ENCODE assay signal across 16 cellular contexts in genomic region chr3:24305795-24306467, GRCh38.
DNase-seq lines count a peak whose midpoint lies in the region; ATAC-seq and TF ChIP-seq lines count a peak whose summit lies in the region.
"Had no signal": no experiment of that assay in that cellular context is flagged by ENCODE, and none has a peak within 500 bp of the region (broad histone marks: within the 10 kb centered on the region; RNA-seq: fewer than 3 reads in every experiment).

No MANE protein-coding gene starts in this region.

- no peaks in the 10 kb centered on the region for H3K36me3 ChIP-seq in GM23248 (ENCODE audit: low read depth)
- H3K36me3 ChIP-seq in NT2/D1 (ENCODE audit: insufficient read depth, insufficient read length, low read length), result no peaks in the 10 kb centered on the region
- H3K36me3 ChIP-seq: BLaER1 treated with 17β-estradiol and CSF1 and Interleukin-3, amounts not matched to agents 10 nM and 100 nM; right atrium auricular region had no signal

- peak overlapping the region; percentile 23 for H3K4me2 ChIP-seq in GM23248 (ENCODE audit: unreplicated experiment)
- H3K4me2 ChIP-seq: BLaER1 treated with 17β-estradiol and CSF1 and Interleukin-3, amounts not matched to agents 10 nM and 100 nM had no signal

- H3F3A ChIP-seq in GM23248 (ENCODE audit: insufficient read depth), result peaks cover 6% of the 10 kb centered on the region; the same call in 1 of the 2 replicates

- ATAC-seq in GM18861 (IDR thresholded peaks at IDR 0.05; ENCODE audit: unreplicated experiment), result no peak
- ATAC-seq in GM21717 (IDR thresholded peaks at IDR 0.05; ENCODE audit: unreplicated experiment), result no peak

- H4K20me1 ChIP-seq in GM23248 (ENCODE audit: insufficient read depth), result no peaks in the 10 kb centered on the region
- H4K20me1 ChIP-seq: BLaER1 treated with 17β-estradiol and CSF1 and Interleukin-3, amounts not matched to agents 10 nM and 100 nM had no signal

- H3K27me3 ChIP-seq in GM23248 (replicated peaks; ENCODE audit: insufficient read depth) (no peaks in the 10 kb centered on the region), NT2/D1 (ENCODE audit: insufficient read depth, insufficient read length) (no peaks in the 10 kb centered on the region)
- H3K27me3 ChIP-seq: BLaER1 treated with 17β-estradiol and CSF1 and Interleukin-3, amounts not matched to agents 10 nM and 100 nM; right atrium auricular region had no signal

- WGBS in GM23248 (ENCODE audit: low coverage in 1 of 2, low lambda C conversion rate in 2 of 2, missing lambda C conversion rate in 2 of 2), 2 experiments, result 51% methylated on average over 4 of the region's 4 CpGs

- H3K27ac Mint-ChIP-seq in endothelial cell (ENCODE audit: unreplicated experiment), result no peak overlapping the region
- peak overlapping the region; percentile 11 for H3K27ac Mint-ChIP-seq in osteocyte (ENCODE audit: unreplicated experiment)
- H3K27ac Mint-ChIP-seq in HFFc6, result no peak overlapping the region
- H3K27ac Mint-ChIP-seq: activated T-helper 2 cell treated with anti-CD3 and anti-CD28 coated beads, Interferon-gamma antibody, Interleukin-2, Interleukin-4, amounts not matched to agents 10 μg/mL and 5 μg/mL and 100 μg/mL, durations not matched to agents 14 hours and 24 hours and 36 hours; T-helper 1 cell treated with Interleukin-12 subunit alpha and Interleukin-12 subunit beta and Interleukin-4 antibody, amounts not matched to agents 30 μg/mL and 1 μg/mL, for 36 hours had no signal

- TF ChIP-seq CTCF in endothelial cell (IDR thresholded peaks at IDR 0.05; ENCODE audit: unreplicated experiment) (no peak), osteocyte (IDR thresholded peaks at IDR 0.05) (no peak), HFFc6 (IDR thresholded peaks at IDR 0.05) (no peak)

- H3K4me3 ChIP-seq in GM23248 (no peak overlapping the region), NT2/D1 (ENCODE audit: insufficient read length, low read depth) (no peak overlapping the region)
- H3K4me3 ChIP-seq: BLaER1 treated with 17β-estradiol and CSF1 and Interleukin-3, amounts not matched to agents 10 nM and 100 nM; right atrium auricular region had no signal

- H3K4me1 ChIP-seq in GM23248 (ENCODE audit: insufficient read depth) (peaks cover 5% of the 10 kb centered on the region; the same call in 1 of the 2 replicates), NT2/D1 (ENCODE audit: insufficient read depth, insufficient read length) (no peaks in the 10 kb centered on the region)
- H3K4me1 ChIP-seq: BLaER1 treated with 17β-estradiol and CSF1 and Interleukin-3, amounts not matched to agents 10 nM and 100 nM had no signal

- no peak overlapping the region for H3K9ac ChIP-seq in GM23248
- H3K9ac ChIP-seq in NT2/D1 (ENCODE audit: insufficient read length, low read depth), result no peak overlapping the region
- H3K9ac ChIP-seq: BLaER1 treated with 17β-estradiol and CSF1 and Interleukin-3, amounts not matched to agents 10 nM and 100 nM had no signal

- peaks cover 7% of the 10 kb centered on the region; the same call in 1 of the 2 replicates for H3K9me2 ChIP-seq in GM23248 (ENCODE audit: insufficient read depth)

- H3K4me1 Mint-ChIP-seq in endothelial cell (ENCODE audit: unreplicated experiment), result peaks cover 5% of the 10 kb centered on the region
- H3K4me1 Mint-ChIP-seq in osteocyte (ENCODE audit: unreplicated experiment), result peaks cover 29% of the 10 kb centered on the region
- H3K4me1 Mint-ChIP-seq in HFFc6 (ENCODE audit: low read depth), result no peaks in the 10 kb centered on the region
- H3K4me1 Mint-ChIP-seq: IgD-negative memory B cell had no signal

- H3K79me2 ChIP-seq in GM23248 (ENCODE audit: insufficient read depth), result no peaks in the 10 kb centered on the region

- H3K27me3 Mint-ChIP-seq in endothelial cell (ENCODE audit: unreplicated experiment) (no peaks in the 10 kb centered on the region), osteocyte (ENCODE audit: unreplicated experiment) (no peaks in the 10 kb centered on the region), HFFc6 (ENCODE audit: insufficient read depth) (no peaks in the 10 kb centered on the region; the same call in 1 of the 2 replicates)

- no peak overlapping the region for H2AFZ ChIP-seq in GM23248

- H3K27ac ChIP-seq in GM23248 (no peak overlapping the region), caudate nucleus (ENCODE audit: low read depth, low read length) (no peak overlapping the region)
- H3K27ac ChIP-seq: BLaER1 treated with 17β-estradiol and CSF1 and Interleukin-3, amounts not matched to agents 10 nM and 100 nM; right atrium auricular region had no signal

- in situ Hi-C loops in GM23248 (cut with MboI), result no loop called here

- no peaks in the 10 kb centered on the region for H3K9me3 ChIP-seq in GM23248 (ENCODE audit: low read depth)
- no peaks in the 10 kb centered on the region for H3K9me3 ChIP-seq in NT2/D1 (ENCODE audit: insufficient read depth, low read length)
- H3K9me3 ChIP-seq: BLaER1 treated with 17β-estradiol and CSF1 and Interleukin-3, amounts not matched to agents 10 nM and 100 nM; right atrium auricular region had no signal

- peak; percentile 12 for DNase-seq in GM23248
- DNase-seq in NT2/D1 (ENCODE audit: low read depth, low spot score), result peak; percentile 15
- DNase-seq in endothelial cell (ENCODE audit: low spot score), result peak; percentile 7
- DNase-seq in osteocyte (ENCODE audit: extremely low spot score, unreplicated experiment), result no peak
- no peak for DNase-seq in HFFc6
- no peak for DNase-seq in caudate nucleus (lab: John Stamatoyannopoulos, UW)
- DNase-seq: activated CD4-positive, alpha-beta T cell treated with anti-CD3 and anti-CD28 coated beads, Interleukin-2, amount 50 U/mL, for 1 hour; NCI-H1436 treated with DMSO at 0.1 percent for 48 hours had no signal

- H3K36me3 Mint-ChIP-seq in endothelial cell (ENCODE audit: low read depth, unreplicated experiment) (no peaks in the 10 kb centered on the region), osteocyte (ENCODE audit: unreplicated experiment) (no peaks in the 10 kb centered on the region), HFFc6 (ENCODE audit: low read depth) (no peaks in the 10 kb centered on the region)
- H3K36me3 Mint-ChIP-seq: brain, IgD-negative memory B cell had no signal

- no peak overlapping the region for H3K4me3 Mint-ChIP-seq in endothelial cell (ENCODE audit: unreplicated experiment)
- H3K4me3 Mint-ChIP-seq in osteocyte (ENCODE audit: unreplicated experiment), result no peak overlapping the region
- H3K4me3 Mint-ChIP-seq in HFFc6, result no peak overlapping the region
- H3K4me3 Mint-ChIP-seq: brain; IgD-negative memory B cell; T-helper 1 cell treated with Interleukin-12 subunit alpha and Interleukin-12 subunit beta and Interleukin-4 antibody, amounts not matched to agents 30 μg/mL and 1 μg/mL, for 36 hours had no signal

- H3K9me3 Mint-ChIP-seq in endothelial cell (ENCODE audit: unreplicated experiment) (no peaks in the 10 kb centered on the region), osteocyte (ENCODE audit: unreplicated experiment) (peaks cover 7% of the 10 kb centered on the region), HFFc6 (no peaks in the 10 kb centered on the region)
- H3K9me3 Mint-ChIP-seq: activated T-helper 2 cell treated with anti-CD3 and anti-CD28 coated beads, Interferon-gamma antibody, Interleukin-2, Interleukin-4, amounts not matched to agents 10 μg/mL and 5 μg/mL and 100 μg/mL, durations not matched to agents 14 hours and 24 hours and 36 hours; brain; IgD-negative memory B cell; T-helper 1 cell treated with Interleukin-12 subunit alpha and Interleukin-12 subunit beta and Interleukin-4 antibody, amounts not matched to agents 30 μg/mL and 1 μg/mL, for 36 hours had no signal

Comparison
In these comparisons a context has a peak if more than half of its experiments do, and no peak if none do; other contexts are left out.
1. DNase-seq: peak in GM23248 (single experiment), NT2/D1 (single experiment) and endothelial cell (single experiment); none in osteocyte (single experiment), HFFc6 (single experiment) and caudate nucleus (0 of 61).